16 cellular contexts compared by ENCODE assay signal in the genomic region with DNA sequence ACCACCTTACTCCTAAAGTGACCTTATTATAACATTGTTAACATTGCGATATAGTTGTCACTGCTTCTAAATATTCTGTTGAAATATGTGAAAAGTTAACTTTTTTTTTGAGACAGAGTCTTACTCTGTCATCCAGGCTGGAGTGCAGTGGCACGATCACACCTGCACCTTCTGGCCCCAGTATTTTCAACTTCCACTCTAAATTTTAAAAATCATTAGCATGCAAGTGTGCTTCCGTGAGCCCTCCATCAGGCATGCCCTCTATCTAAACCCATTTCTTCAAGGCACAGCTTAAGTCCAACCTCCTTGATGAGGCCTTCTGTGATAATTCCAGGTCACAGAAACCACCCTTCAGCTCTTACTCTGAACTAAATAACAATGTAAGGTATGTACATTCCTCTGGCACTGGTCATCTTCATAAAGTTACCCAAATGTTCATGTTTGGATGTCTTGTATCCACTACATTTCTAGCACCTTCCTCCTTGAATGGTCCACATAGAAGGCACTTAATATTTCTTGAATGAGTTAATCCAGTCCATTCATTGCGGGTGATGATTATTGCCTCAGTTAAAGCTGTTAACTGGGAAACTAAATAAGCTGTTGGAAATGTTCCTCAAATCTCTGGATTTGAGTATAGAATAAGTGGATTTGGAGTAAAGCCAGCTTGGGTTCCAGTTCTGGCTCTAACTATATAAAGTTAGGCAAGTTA. TPM values are rescaled to one million over a fixed set of nuclear protein-coding genes. Genes with fewer than 3 reads are reported as not detected.
DNase-seq lines count a peak whose midpoint lies in the region; ATAC-seq and TF ChIP-seq lines count a peak whose summit lies in the region.
"Had no signal": no experiment of that assay in that cellular context is flagged by ENCODE, and none has a peak within 500 bp of the region (broad histone marks: within the 10 kb centered on the region; RNA-seq: fewer than 3 reads in every experiment).

No MANE protein-coding gene starts in this region.

- CTCF ChIA-PET in CD4-positive, alpha-beta T cell (lab: Charles Lee), result no interaction called here

- POLR2A ChIA-PET in CD4-positive, alpha-beta T cell (lab: Charles Lee), result interaction anchor here (0.6 to 2.9 kb wide), 8 partner anchors 40 to 147 kb away, joined by 3 to 55 read pairs (median 4); a partner anchor contains a TSS

- no peaks in the 10 kb centered on the region for H3K36me3 Mint-ChIP-seq in CD4-positive, alpha-beta T cell (ENCODE audit: low read depth)
- H3K36me3 Mint-ChIP-seq in activated naive CD8-positive, alpha-beta T cell treated with anti-CD3 and anti-CD28 coated beads for 36 hours, result peaks cover 5% of the 10 kb centered on the region
- no peaks in the 10 kb centered on the region for H3K36me3 Mint-ChIP-seq in memory B cell
- peaks cover 6% of the 10 kb centered on the region for H3K36me3 Mint-ChIP-seq in effector memory CD8-positive, alpha-beta T cell (ENCODE audit: insufficient read depth)
- H3K36me3 Mint-ChIP-seq: activated CD8-positive, alpha-beta memory T cell treated with anti-CD3 and anti-CD28 coated beads, Interleukin-2, amount 10 ng/mL, durations not matched to agents 7 days and 5 days; CD14-positive monocyte had no signal

- no peak for TF ChIP-seq CTCF in CD4-positive, alpha-beta T cell (IDR thresholded peaks at IDR 0.05)

- no peaks in the 10 kb centered on the region for H3K9me3 Mint-ChIP-seq in CD4-positive, alpha-beta T cell
- no peaks in the 10 kb centered on the region for H3K9me3 Mint-ChIP-seq in activated naive CD8-positive, alpha-beta T cell treated with anti-CD3 and anti-CD28 coated beads for 36 hours
- H3K9me3 Mint-ChIP-seq in memory B cell, result no peaks in the 10 kb centered on the region
- no peaks in the 10 kb centered on the region for H3K9me3 Mint-ChIP-seq in effector memory CD8-positive, alpha-beta T cell
- H3K9me3 Mint-ChIP-seq: CD14-positive monocyte had no signal

- ATAC-seq in CD4-positive, alpha-beta T cell (ENCODE audit: poor library complexity), result no peak
- ATAC-seq in memory B cell (ENCODE audit: low read depth) (peak; percentile 52), GM18868 (IDR thresholded peaks at IDR 0.05; ENCODE audit: unreplicated experiment) (no peak), GM21367 (IDR thresholded peaks at IDR 0.05; ENCODE audit: unreplicated experiment) (no peak)
- ATAC-seq in effector memory CD8-positive, alpha-beta T cell (replicated peaks), result no peak
- ATAC-seq: activated CD8-positive, alpha-beta memory T cell treated with anti-CD3 and anti-CD28 coated beads, Interleukin-2, amount 10 ng/mL, durations not matched to agents 7 days and 5 days; Panc1; sciatic nerve had no signal

- peak overlapping the region; percentile 62 for H3K4me3 Mint-ChIP-seq in CD4-positive, alpha-beta T cell
- no peak overlapping the region for H3K4me3 Mint-ChIP-seq in activated naive CD8-positive, alpha-beta T cell treated with anti-CD3 and anti-CD28 coated beads for 36 hours
- peak overlapping the region; percentile 56 for H3K4me3 Mint-ChIP-seq in memory B cell
- H3K4me3 Mint-ChIP-seq in effector memory CD8-positive, alpha-beta T cell, result no peak overlapping the region
- H3K4me3 Mint-ChIP-seq: activated CD8-positive, alpha-beta memory T cell treated with anti-CD3 and anti-CD28 coated beads, Interleukin-2, amount 10 ng/mL, durations not matched to agents 7 days and 5 days; CD14-positive monocyte had no signal

- H3K27ac ChIP-seq in CD4-positive, alpha-beta T cell (ENCODE audit: low read depth, low read length), result peak overlapping the region; percentile 58

- no peaks in the 10 kb centered on the region for H3K27me3 ChIP-seq in CD4-positive, alpha-beta T cell (ENCODE audit: control insufficient read depth, insufficient read depth, low read length)

- H3K27ac Mint-ChIP-seq in CD4-positive, alpha-beta T cell, result peak overlapping the region; percentile 96
- H3K27ac Mint-ChIP-seq in activated naive CD8-positive, alpha-beta T cell treated with anti-CD3 and anti-CD28 coated beads for 36 hours, result peak overlapping the region; percentile 13
- no peak overlapping the region for H3K27ac Mint-ChIP-seq in memory B cell
- no peak overlapping the region for H3K27ac Mint-ChIP-seq in effector memory CD8-positive, alpha-beta T cell
- H3K27ac Mint-ChIP-seq: activated CD8-positive, alpha-beta memory T cell treated with anti-CD3 and anti-CD28 coated beads, Interleukin-2, amount 10 ng/mL, durations not matched to agents 7 days and 5 days; CD14-positive monocyte had no signal

- no peaks in the 10 kb centered on the region for H3K27me3 Mint-ChIP-seq in CD4-positive, alpha-beta T cell
- no peaks in the 10 kb centered on the region for H3K27me3 Mint-ChIP-seq in activated naive CD8-positive, alpha-beta T cell treated with anti-CD3 and anti-CD28 coated beads for 36 hours
- H3K27me3 Mint-ChIP-seq in memory B cell, result no peaks in the 10 kb centered on the region
- H3K27me3 Mint-ChIP-seq in effector memory CD8-positive, alpha-beta T cell, result no peaks in the 10 kb centered on the region

- DNase-seq in CD4-positive, alpha-beta T cell, result no peak
- peak; percentile 31 for DNase-seq in HS-5 (ENCODE audit: low read depth)
- no peak for DNase-seq in activated naive CD8-positive, alpha-beta T cell treated with anti-CD3 and anti-CD28 coated beads for 36 hours
- DNase-seq in memory B cell (ENCODE audit: low spot score in 2 of 2), result no peak
- DNase-seq in effector memory CD8-positive, alpha-beta T cell, result no peak
- DNase-seq in NCI-H69 (lab: John Stamatoyannopoulos, UW), result no peak
- DNase-seq: activated CD8-positive, alpha-beta memory T cell treated with anti-CD3 and anti-CD28 coated beads, Interleukin-2, amount 10 ng/mL, durations not matched to agents 7 days and 5 days; amniotic stem cell; NCI-H1092; NCI-H2227 treated with DMSO at 0.1 percent for 48 hours; substantia nigra had no signal

- no peaks in the 10 kb centered on the region for H3K9me3 ChIP-seq in CD4-positive, alpha-beta T cell (ENCODE audit: control insufficient read depth, low read length)

- intact Hi-C loops in CD4-positive, alpha-beta T cell (cut with DNase I, micrococcal nuclease), result loop anchor here in 1 of 2 experiments (2.0 to 5.0 kb wide), 2 partner anchors 39 to 95 kb away; a partner anchor contains a TSS

- peaks cover 62% of the 10 kb centered on the region for H3K4me1 Mint-ChIP-seq in CD4-positive, alpha-beta T cell (ENCODE audit: low read depth)
- peaks cover 48% of the 10 kb centered on the region for H3K4me1 Mint-ChIP-seq in activated naive CD8-positive, alpha-beta T cell treated with anti-CD3 and anti-CD28 coated beads for 36 hours
- peaks cover 34% of the 10 kb centered on the region for H3K4me1 Mint-ChIP-seq in memory B cell
- H3K4me1 Mint-ChIP-seq in effector memory CD8-positive, alpha-beta T cell (ENCODE audit: low read depth in 2 of 2), result peaks cover 0 to 20% of the 10 kb centered on the region in 2 donors
- H3K4me1 Mint-ChIP-seq: CD14-positive monocyte had no signal

RNA-seq across cellular contexts. Expression of a gene that starts 38.6 kb away (rescaled TPM):
- 100 to 1,000 TPM; 101 to 106 TPM for total RNA-seq in CD4-positive, alpha-beta T cell
- 10 to 100 TPM; 45.4 to 48.1 TPM for total RNA-seq in activated naive CD8-positive, alpha-beta T cell treated with anti-CD3 and anti-CD28 coated beads for 36 hours

Comparison
In these comparisons a context has a peak if more than half of its experiments do, and no peak if none do; other contexts are left out.
1. H3K27ac Mint-ChIP-seq: peak in CD4-positive, alpha-beta T cell (single experiment) and activated naive CD8-positive, alpha-beta T cell treated with anti-CD3 and anti-CD28 coated beads for 36 hours (single experiment); none in memory B cell (single experiment) and effector memory CD8-positive, alpha-beta T cell (0 of 2).
2. H3K4me3 Mint-ChIP-seq: peak in CD4-positive, alpha-beta T cell (single experiment) and memory B cell (single experiment); none in activated naive CD8-positive, alpha-beta T cell treated with anti-CD3 and anti-CD28 coated beads for 36 hours (single experiment) and effector memory CD8-positive, alpha-beta T cell (0 of 2).